Comparison of ENCODE assay signal across 2 cellular contexts in the genomic region with DNA sequence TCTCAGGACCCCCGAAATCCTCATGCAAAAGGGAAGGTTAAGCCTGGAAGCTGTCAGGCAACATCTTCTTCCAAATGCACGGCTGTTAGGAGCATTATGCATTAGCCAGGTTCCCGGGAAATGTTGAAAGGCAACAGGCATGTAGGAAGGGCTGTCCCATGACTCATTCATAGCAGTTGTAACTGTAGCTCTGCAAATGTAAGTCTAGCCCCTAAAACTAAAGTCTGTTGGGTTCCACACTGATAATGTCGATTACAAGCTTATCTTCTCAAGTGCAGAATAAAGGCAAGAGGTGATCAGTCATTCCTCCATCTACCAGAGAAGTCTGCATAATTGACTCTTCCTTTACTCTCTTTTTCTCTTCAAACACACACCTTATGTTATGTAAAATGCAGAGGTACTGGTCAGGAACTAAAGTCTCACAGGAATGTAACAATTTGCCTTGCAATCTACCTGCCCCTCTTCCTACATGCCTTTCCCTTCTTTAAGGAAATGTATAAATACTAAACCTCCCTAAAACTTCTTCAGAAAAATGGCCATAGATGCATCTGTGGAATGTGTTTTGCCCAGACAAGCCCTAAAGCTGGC.
TF ChIP-seq lines count a peak whose summit lies in the region.

No MANE protein-coding gene starts in this region.

TF ChIP-seq in H1, 55 proteins besides CTCF, POLR2A, EP300 and RAD21:
- no peak for TF ChIP-seq SP4 (IDR thresholded peaks at IDR 0.05; ENCODE audit: low read length)
- no peak for TF ChIP-seq BCL11A (IDR thresholded peaks at IDR 0.05; ENCODE audit: low read depth in 2 of 2, low read length in 2 of 2)
- no peak for TF ChIP-seq SUZ12 (IDR thresholded peaks at IDR 0.05; ENCODE audit: low read length)
- TF ChIP-seq CREB1 (IDR thresholded peaks at IDR 0.05): no peak
- TF ChIP-seq CHD2 (IDR thresholded peaks at IDR 0.05; ENCODE audit: low read length): no peak
- TF ChIP-seq JUND (IDR thresholded peaks at IDR 0.05; ENCODE audit: low read length): peak; percentile 25; the same call in 1 of the 2 replicates
- TF ChIP-seq RNF2 (IDR thresholded peaks at IDR 0.05; ENCODE audit: borderline replicate concordance, low read depth, low read length, missing control alignments, poor library complexity, severe bottlenecking): no peak
- TF ChIP-seq RXRA (IDR thresholded peaks at IDR 0.05; ENCODE audit: insufficient read depth, low read depth, low read length): no peak
- no peak for TF ChIP-seq EGR1 (IDR thresholded peaks at IDR 0.05; ENCODE audit: borderline replicate concordance, low read depth, low read length)

TF ChIP-seq in SK-N-SH, 30 proteins besides CTCF, POLR2A, EP300 and RAD21:
- TF ChIP-seq PBX3 (IDR thresholded peaks at IDR 0.05): no peak
- TF ChIP-seq TAF1 (IDR thresholded peaks at IDR 0.05; ENCODE audit: borderline replicate concordance, low read depth, low read length): no peak
- no peak for TF ChIP-seq MXI1 (IDR thresholded peaks at IDR 0.05; ENCODE audit: low read depth, low read length)
